Comparison of ENCODE assay signal across 1 cellular context in the genomic region with DNA sequence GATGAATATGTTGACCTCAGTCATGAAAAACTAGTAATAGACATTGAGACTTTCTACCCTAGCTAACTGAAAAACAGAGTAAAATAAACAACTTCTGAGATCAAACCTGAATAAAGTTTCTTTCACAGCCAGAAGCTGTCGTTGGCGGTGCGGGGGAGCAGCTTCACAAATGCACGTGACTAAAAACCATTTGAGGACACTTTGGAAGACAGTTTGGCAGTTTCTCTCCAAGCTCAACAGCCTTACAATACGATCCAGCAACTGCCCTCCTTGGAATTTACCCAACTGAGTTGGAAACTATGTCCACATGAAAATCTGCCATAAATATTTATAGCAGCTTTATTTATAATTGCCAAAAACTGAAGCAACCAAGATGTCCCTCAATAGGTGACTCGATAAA.
TF ChIP-seq lines count a peak whose summit lies in the region.

No MANE protein-coding gene starts in this region.

TF ChIP-seq in K562, 482 proteins besides CTCF, POLR2A, EP300 and RAD21 (continued from another document):
- TF ChIP-seq RBBP5 (IDR thresholded peaks at IDR 0.05; ENCODE audit: borderline replicate concordance, insufficient read depth, low read length, poor library complexity, severe bottlenecking) (no peak), BCL6 (CRISPR knock-in tag; IDR thresholded peaks at IDR 0.05) (no peak), CBFB (CRISPR knock-in tag; IDR thresholded peaks at IDR 0.05) (no peak), EGR1 (conservative IDR thresholded peaks at IDR 0.05) (0 out of 2 replicates have a peak, but pooled peaks have one; percentile 28), PCBP1 (IDR thresholded peaks at IDR 0.05; ENCODE audit: low read depth, low read length, poor library complexity, severe bottlenecking) (no peak)
TF ChIP-seq in K562: peak in this region for 9.
